Comparison of ENCODE assay signal across 11 cellular contexts in genomic region chr17:7881655-7882054, GRCh38. TPM values are rescaled to one million over a fixed set of nuclear protein-coding genes. Genes with fewer than 3 reads are reported as not detected.
DNase-seq lines count a peak whose midpoint lies in the region; ATAC-seq lines count a peak whose summit lies in the region.
"Had no signal": no experiment of that assay in that cellular context is flagged by ENCODE, and none has a peak within 500 bp of the region (broad histone marks: within the 10 kb centered on the region; RNA-seq: fewer than 3 reads in every experiment).

No MANE protein-coding gene starts in this region.

- no peak overlapping the region for H3K4me3 Mint-ChIP-seq in stimulated activated naive B cell treated with anti-CD40 and anti-IgM and Interleukin-4, amounts not matched to agents 10 μg/mL and 1 μg/mL and 100 μg/mL, for 72 hours
- H3K4me3 Mint-ChIP-seq: activated CD8-positive, alpha-beta memory T cell treated with anti-CD3 and anti-CD28 coated beads, Interleukin-2, amount 10 ng/mL, durations not matched to agents 7 days and 5 days; neural progenitor cell had no signal

- H3K27ac ChIP-seq in cingulate gyrus (ENCODE audit: low read depth, low read length) (peak overlapping the region; percentile 55), thymus (ENCODE audit: low read depth) (peak overlapping the region; percentile 66)
- H3K27ac ChIP-seq: neural progenitor cell had no signal

- peak; percentile 49 for DNase-seq in NCI-H748 (lab: John Stamatoyannopoulos, UW; ENCODE audit: unreplicated experiment)
- no peak for DNase-seq in NCI-H748 treated with DMSO at 0.1 percent for 48 hours (lab: John Stamatoyannopoulos, UW)
- peak; percentile 81 for DNase-seq in NCI-H69 (lab: John Stamatoyannopoulos, UW)
- DNase-seq in stimulated activated naive B cell treated with anti-CD40 and anti-IgM and Interleukin-4, amounts not matched to agents 10 μg/mL and 1 μg/mL and 100 μg/mL, for 72 hours, result no peak
- DNase-seq in HCEC 1CT, result no peak
- DNase-seq: activated CD8-positive, alpha-beta memory T cell treated with anti-CD3 and anti-CD28 coated beads, Interleukin-2, amount 10 ng/mL, durations not matched to agents 7 days and 5 days had no signal

- WGBS in thymus, result 17% methylated on average over 3 of the region's 3 CpGs

- peaks cover 29% of the 10 kb centered on the region for H3K4me1 ChIP-seq in thymus (ENCODE audit: control insufficient read depth, insufficient read depth, low read length)

- no peak overlapping the region for H3K4me3 ChIP-seq in thymus (ENCODE audit: low read length)
- H3K4me3 ChIP-seq: ascending aorta, neural progenitor cell had no signal

- peaks cover 2 to 7% of the 10 kb centered on the region in 2 donors for H3K36me3 Mint-ChIP-seq in stimulated activated naive B cell treated with anti-CD40 and anti-IgM and Interleukin-4, amounts not matched to agents 10 μg/mL and 1 μg/mL and 100 μg/mL, for 72 hours
- H3K36me3 Mint-ChIP-seq: neural progenitor cell had no signal

- ATAC-seq in HG03196 (IDR thresholded peaks at IDR 0.05; ENCODE audit: unreplicated experiment), result no peak
- no peak for ATAC-seq in stimulated activated naive B cell treated with anti-CD40 and anti-IgM and Interleukin-4, amounts not matched to agents 10 μg/mL and 1 μg/mL and 100 μg/mL, for 72 hours (replicated peaks)
- ATAC-seq: activated CD8-positive, alpha-beta memory T cell treated with anti-CD3 and anti-CD28 coated beads, Interleukin-2, amount 10 ng/mL, durations not matched to agents 7 days and 5 days had no signal

- H3K4me1 Mint-ChIP-seq in stimulated activated naive B cell treated with anti-CD40 and anti-IgM and Interleukin-4, amounts not matched to agents 10 μg/mL and 1 μg/mL and 100 μg/mL, for 72 hours, result peaks cover 7 to 10% of the 10 kb centered on the region in 2 donors

- H3K27me3 Mint-ChIP-seq in stimulated activated naive B cell treated with anti-CD40 and anti-IgM and Interleukin-4, amounts not matched to agents 10 μg/mL and 1 μg/mL and 100 μg/mL, for 72 hours, result no peaks in the 10 kb centered on the region
- H3K27me3 Mint-ChIP-seq: activated CD8-positive, alpha-beta memory T cell treated with anti-CD3 and anti-CD28 coated beads, Interleukin-2, amount 10 ng/mL, durations not matched to agents 7 days and 5 days had no signal

- H3K36me3 ChIP-seq in thymus (ENCODE audit: control insufficient read depth, insufficient read depth), result no peaks in the 10 kb centered on the region
- H3K36me3 ChIP-seq: neural progenitor cell had no signal

- H3K27me3 ChIP-seq in thymus (ENCODE audit: control insufficient read depth, insufficient read depth), result no peaks in the 10 kb centered on the region
- H3K27me3 ChIP-seq: ascending aorta had no signal

- no peaks in the 10 kb centered on the region for H3K9me3 ChIP-seq in thymus (ENCODE audit: control insufficient read depth)
- H3K9me3 ChIP-seq: ascending aorta had no signal

- H3K27ac Mint-ChIP-seq in stimulated activated naive B cell treated with anti-CD40 and anti-IgM and Interleukin-4, amounts not matched to agents 10 μg/mL and 1 μg/mL and 100 μg/mL, for 72 hours, result no peak overlapping the region
- H3K27ac Mint-ChIP-seq: activated CD8-positive, alpha-beta memory T cell treated with anti-CD3 and anti-CD28 coated beads, Interleukin-2, amount 10 ng/mL, durations not matched to agents 7 days and 5 days; neural progenitor cell had no signal

- no peaks in the 10 kb centered on the region for H3K9me3 Mint-ChIP-seq in stimulated activated naive B cell treated with anti-CD40 and anti-IgM and Interleukin-4, amounts not matched to agents 10 μg/mL and 1 μg/mL and 100 μg/mL, for 72 hours
- H3K9me3 Mint-ChIP-seq: neural progenitor cell had no signal

RNA-seq across cellular contexts. Expression of gene CHD3, which starts 6.9 kb away (rescaled TPM):
- 119 TPM for polyA plus RNA-seq in thymus

RNA-seq across cellular contexts. Expression of gene CYB5D1, which starts 23.9 kb away (rescaled TPM):
- polyA plus RNA-seq in thymus, result 6.0 TPM

RNA-seq across cellular contexts. Expression of gene NAA38, which starts 24.3 kb away (rescaled TPM):
- polyA plus RNA-seq in thymus, result 85.3 TPM

RNA-seq across cellular contexts. Expression of gene TMEM88, which starts 26.8 kb away (rescaled TPM):
- 29.1 TPM for polyA plus RNA-seq in thymus

RNA-seq across cellular contexts. Expression of gene RNF227, which starts 34.4 kb away (rescaled TPM):
- 5.8 TPM for polyA plus RNA-seq in thymus

Comparison
In these comparisons a context has a peak if more than half of its experiments do, and no peak if none do; other contexts are left out.
1. DNase-seq: peak in NCI-H748 (single experiment) and NCI-H69 (single experiment); none in NCI-H748 treated with DMSO at 0.1 percent for 48 hours (single experiment), stimulated activated naive B cell treated with anti-CD40 and anti-IgM and Interleukin-4, amounts not matched to agents 10 μg/mL and 1 μg/mL and 100 μg/mL, for 72 hours (single experiment) and HCEC 1CT (single experiment).